In genomic region chr19:17985037-17985818, GRCh38 we compare ENCODE assay signal across 1 cellular context.
TF ChIP-seq lines count a peak whose summit lies in the region.

No MANE protein-coding gene starts in this region.

TF ChIP-seq in HepG2, 621 proteins besides CTCF, POLR2A, EP300 and RAD21:
- TF ChIP-seq ZBTB25 (CRISPR knock-in tag; IDR thresholded peaks at IDR 0.05) (no peak), ZSCAN30 (CRISPR knock-in tag; IDR thresholded peaks at IDR 0.05) (no peak), TOE1 (CRISPR knock-in tag; IDR thresholded peaks at IDR 0.05) (no peak), ESRRA (CRISPR knock-in tag; IDR thresholded peaks at IDR 0.05; ENCODE audit: low read depth) (no peak), CREB1 (IDR thresholded peaks at IDR 0.05) (peak; percentile 96), CREB1 (CRISPR knock-in tag; IDR thresholded peaks at IDR 0.05) (no peak), ZKSCAN8 (CRISPR knock-in tag; IDR thresholded peaks at IDR 0.05; ENCODE audit: borderline replicate concordance) (no peak), HNF4A (CRISPR knock-in tag; IDR thresholded peaks at IDR 0.05) (no peak)
